Comparison of ENCODE assay signal across 8 cellular contexts in the genomic region with DNA sequence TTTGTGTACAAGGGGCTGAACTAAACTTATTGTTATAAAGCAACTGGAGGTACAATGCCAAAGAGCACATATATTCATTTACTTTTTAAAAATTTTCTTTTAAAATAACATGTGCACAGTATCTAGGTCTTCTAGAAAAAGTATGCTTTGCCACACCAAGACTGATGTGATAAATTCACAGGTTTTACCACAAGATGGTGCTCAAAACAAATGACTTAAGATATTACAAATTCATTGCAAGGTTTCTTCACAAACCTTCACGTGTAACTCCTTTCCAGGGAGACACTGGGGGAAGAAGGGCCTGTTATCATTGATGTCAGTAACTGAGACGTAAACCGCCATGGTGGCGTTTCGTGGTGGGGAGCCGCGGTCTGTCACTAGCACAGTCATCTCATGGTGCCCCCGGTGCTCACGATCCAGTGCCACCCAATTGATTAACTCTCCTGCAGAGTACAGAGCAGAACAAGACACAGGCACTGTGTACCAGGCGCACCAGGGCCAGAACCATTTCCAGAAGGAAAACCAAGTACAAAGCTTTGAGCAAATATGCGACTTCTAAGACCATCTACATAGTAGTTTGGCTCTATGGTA.
DNase-seq lines count a peak whose midpoint lies in the region; ATAC-seq, FAIRE-seq and TF ChIP-seq lines count a peak whose summit lies in the region.

No MANE protein-coding gene starts in this region.

- no peak overlapping the region for H3K4me3 ChIP-seq in K562

- CTCF ChIA-PET in K562 (lab: Yijun Ruan, JAX; ENCODE audit: low intra/inter-chr PET ratio) = interaction anchor here (1.0 to 1.5 kb wide), 3 partner anchors 174 to 290 kb away, joined by 3 to 6 read pairs (median 4); no protein-coding TSS in a partner anchor
- CTCF ChIA-PET in activated CD8-positive, alpha-beta memory T cell treated with anti-CD3 and anti-CD28 coated beads, Interleukin-2, amount 10 ng/mL, durations not matched to agents 7 days and 5 days (lab: Charles Lee) = interaction anchor here (1.3 kb wide), 1 partner anchor 178 kb away, joined by 5 read pairs; no protein-coding TSS in a partner anchor

- H3K79me2 ChIP-seq in K562 (ENCODE audit: control insufficient read depth, insufficient read depth, low read length) = no peaks in the 10 kb centered on the region

- peak in 1 of 2 experiments; percentile 63; a peak in 3 of 4 replicates for TF ChIP-seq RAD21 in K562 (CRISPR knock-in tag; conservative IDR thresholded peaks at IDR 0.05 in 1 of 2, IDR thresholded peaks at IDR 0.05 in 1 of 2)

- no peaks in the 10 kb centered on the region for H3K9me3 Mint-ChIP-seq in activated CD8-positive, alpha-beta memory T cell treated with anti-CD3 and anti-CD28 coated beads, Interleukin-2, amount 10 ng/mL, durations not matched to agents 7 days and 5 days (ENCODE audit: low read depth)

- no peak overlapping the region for H3K9ac ChIP-seq in K562 (ENCODE audit: insufficient read depth in 1 of 2, low read depth in 2 of 2, low read length in 2 of 2)

- intact Hi-C loops in K562 (cut with micrococcal nuclease) = loop anchor here (1.0 to 2.0 kb wide), 2 partner anchors 177 to 289 kb away; no protein-coding TSS in a partner anchor

- no peaks in the 10 kb centered on the region; the same call in 2 of the 3 replicates for H3K36me3 ChIP-seq in K562 (ENCODE audit: control insufficient read depth, insufficient read depth, low read length)

- peaks cover 6% of the 10 kb centered on the region for H3K4me1 Mint-ChIP-seq in activated CD8-positive, alpha-beta memory T cell treated with anti-CD3 and anti-CD28 coated beads, Interleukin-2, amount 10 ng/mL, durations not matched to agents 7 days and 5 days

- no peaks in the 10 kb centered on the region for H3K9me1 ChIP-seq in K562 (ENCODE audit: control insufficient read depth, insufficient read depth, low read length)

- peak; percentile 83 for ATAC-seq in K562
- ATAC-seq in GM21526 (IDR thresholded peaks at IDR 0.05; ENCODE audit: low FRiP score, unreplicated experiment) = no peak
- no peak for ATAC-seq in activated CD8-positive, alpha-beta memory T cell treated with anti-CD3 and anti-CD28 coated beads, Interleukin-2, amount 10 ng/mL, durations not matched to agents 7 days and 5 days

- no peak overlapping the region for H3K4me2 ChIP-seq in K562 (ENCODE audit: insufficient read depth, low read length)

- POLR2A ChIA-PET in K562 (lab: Yijun Ruan, JAX) = interaction anchor here (0.6 to 1.4 kb wide), 2 partner anchors 10 to 14 kb away, joined by 3 to 4 read pairs; no protein-coding TSS in a partner anchor

- TF ChIP-seq CTCF in K562 (IDR thresholded peaks at IDR 0.05 in 2 of 3, conservative IDR thresholded peaks at IDR 0.05 in 1 of 3; ENCODE audit: insufficient read depth in 2 of 3, low read depth in 1 of 3, low read length in 3 of 3) = peak; percentile 35 to 60 (median 49); a peak in 4 of 6 replicates

- no peaks in the 10 kb centered on the region; a peak in 1 of 5 replicates for H3K27me3 ChIP-seq in K562 (ENCODE audit: control insufficient read depth in 2 of 2, insufficient read depth in 2 of 2, low read length in 2 of 2)

- 55% methylated on average over 9 of the region's 11 CpGs for WGBS in K562 (ENCODE audit: insufficient coverage, low coverage, missing lambda C conversion rate)

- no peak for TF ChIP-seq EP300 in K562 (IDR thresholded peaks at IDR 0.05; ENCODE audit: low read length)

- no peak overlapping the region for H3K27ac Mint-ChIP-seq in activated CD8-positive, alpha-beta memory T cell treated with anti-CD3 and anti-CD28 coated beads, Interleukin-2, amount 10 ng/mL, durations not matched to agents 7 days and 5 days

- no peak overlapping the region for H3K27ac ChIP-seq in K562 (ENCODE audit: extremely low read depth, low read depth, low read length)

- H2AFZ ChIP-seq in K562 (ENCODE audit: low read depth, low read length) = peak overlapping the region; percentile 57

- H3K36me3 Mint-ChIP-seq in activated CD8-positive, alpha-beta memory T cell treated with anti-CD3 and anti-CD28 coated beads, Interleukin-2, amount 10 ng/mL, durations not matched to agents 7 days and 5 days = no peaks in the 10 kb centered on the region

- H3K4me1 ChIP-seq in K562 (replicated peaks in 1 of 2; ENCODE audit: control insufficient read depth in 2 of 2, insufficient read depth in 2 of 2, low read length in 2 of 2) = peaks cover 0 to 6% of the 10 kb centered on the region in 2 experiments; a peak in 1 of 5 replicates

- no peak for TF ChIP-seq POLR2A in K562 (conservative IDR thresholded peaks at IDR 0.05)

- no peaks in the 10 kb centered on the region for H3K9me3 ChIP-seq in K562 (replicated peaks; ENCODE audit: control insufficient read depth, insufficient read depth, low read depth, low read length)

- no peaks in the 10 kb centered on the region for H4K20me1 ChIP-seq in K562 (replicated peaks; ENCODE audit: control insufficient read depth, insufficient read depth, low read length)

- in situ Hi-C loops in K562 (cut with MboI) = no loop called here

- BruUV-seq in K562 (replicated peaks; lab: Mats Ljungman, UMichigan) = no TSS peak

- DNase-seq in COLO829 (ENCODE audit: low spot score) (peak; percentile 18), HT1080 (ENCODE audit: low read depth) (peak; percentile 28), K562 (ENCODE audit: extremely low read depth in 1 of 4, low spot score in 3 of 4) (peak in 2 of 4 experiments; percentile 11 to 53), middle frontal gyrus (ENCODE audit: extremely low spot score, low spot score) (peak; percentile 43), dermis blood vessel endothelial cell (no peak)
- no peak for DNase-seq in stimulated activated CD4-positive, alpha-beta T cell treated with anti-CD3 and anti-CD28 coated beads, Interleukin-2, amount 100 ng/mL, for 48 hours
- DNase-seq in activated CD8-positive, alpha-beta memory T cell treated with anti-CD3 and anti-CD28 coated beads, Interleukin-2, amount 10 ng/mL, durations not matched to agents 7 days and 5 days = no peak

- peak; percentile 51 for FAIRE-seq in K562 (lab: Jason Lieb, UNC)

- H3K4me3 Mint-ChIP-seq in activated CD8-positive, alpha-beta memory T cell treated with anti-CD3 and anti-CD28 coated beads, Interleukin-2, amount 10 ng/mL, durations not matched to agents 7 days and 5 days = no peak overlapping the region

- H3K27me3 Mint-ChIP-seq in activated CD8-positive, alpha-beta memory T cell treated with anti-CD3 and anti-CD28 coated beads, Interleukin-2, amount 10 ng/mL, durations not matched to agents 7 days and 5 days = peaks cover 25% of the 10 kb centered on the region

TF ChIP-seq in K562, 482 proteins besides CTCF, POLR2A, EP300 and RAD21:
- 0 out of 2 replicates have a peak, but pooled peaks have one; percentile 14 for TF ChIP-seq SMC3 (conservative IDR thresholded peaks at IDR 0.05; ENCODE audit: insufficient read depth, low read depth, low read length)
- TF ChIP-seq ARID1B (IDR thresholded peaks at IDR 0.05) = no peak

Comparison
In these comparisons a context has a peak if more than half of its experiments do, and no peak if none do; other contexts are left out.
1. DNase-seq: peak in COLO829 (single experiment), HT1080 (single experiment) and middle frontal gyrus (single experiment); none in dermis blood vessel endothelial cell (single experiment), stimulated activated CD4-positive, alpha-beta T cell treated with anti-CD3 and anti-CD28 coated beads, Interleukin-2, amount 100 ng/mL, for 48 hours (0 of 2) and activated CD8-positive, alpha-beta memory T cell treated with anti-CD3 and anti-CD28 coated beads, Interleukin-2, amount 10 ng/mL, durations not matched to agents 7 days and 5 days (single experiment).